Comparison of ENCODE assay signal across 10 cellular contexts in the genomic region with DNA sequence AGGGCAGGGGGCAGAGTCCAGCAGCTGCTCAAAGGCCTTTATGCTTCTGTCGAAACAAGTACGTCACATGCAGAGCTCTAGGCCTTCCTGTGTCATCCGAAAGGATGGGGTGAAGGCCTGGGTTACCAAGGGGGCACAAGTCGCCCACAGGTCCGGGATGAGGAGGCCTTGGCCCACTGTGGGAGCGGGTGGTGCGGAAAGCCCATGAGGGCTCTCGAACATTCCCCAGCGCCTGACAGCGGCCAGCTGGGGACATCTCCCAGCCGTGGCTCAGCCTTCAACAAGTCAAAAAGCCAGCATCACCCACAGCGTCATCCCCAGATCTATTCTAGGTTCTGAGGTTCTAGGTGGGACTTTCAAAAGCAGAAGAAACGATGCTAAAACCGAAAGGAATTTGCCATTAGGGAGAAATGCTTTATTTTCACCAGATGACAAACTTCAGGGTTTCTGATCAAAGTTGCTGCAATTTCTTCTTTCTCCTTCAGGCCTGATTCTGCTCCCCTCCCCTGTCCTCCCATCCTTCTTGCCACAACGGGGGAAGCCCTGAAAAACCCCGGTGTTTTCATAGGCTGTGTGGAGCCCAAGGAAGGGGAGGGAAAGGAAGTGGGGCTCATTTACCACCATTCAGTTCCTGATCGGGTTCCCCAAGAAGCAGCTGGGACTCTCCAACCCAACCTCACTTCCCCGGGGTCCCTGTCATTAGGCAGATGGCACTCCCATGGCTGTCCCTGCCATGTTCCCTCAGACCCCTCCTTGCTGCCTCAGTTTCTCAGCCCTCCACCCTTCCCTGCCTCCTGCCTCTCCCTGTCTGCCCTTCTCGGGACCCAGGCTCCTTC. TPM values are rescaled to one million over a fixed set of nuclear protein-coding genes. Genes with fewer than 3 reads are reported as not detected.
A peak's percentile ranks its signal among the peaks of the same experiment; 100 is the strongest.
DNase-seq lines count a peak whose midpoint lies in the region; ATAC-seq, FAIRE-seq and TF ChIP-seq lines count a peak whose summit lies in the region.
"Had no signal": no experiment of that assay in that cellular context is flagged by ENCODE, and none has a peak within 500 bp of the region (broad histone marks: within the 10 kb centered on the region; RNA-seq: fewer than 3 reads in every experiment).

No MANE protein-coding gene starts in this region.

- no peak overlapping the region for H3K4me3 ChIP-seq in CD4-positive, alpha-beta memory T cell (ENCODE audit: low read length in 2 of 2)
- H3K4me3 ChIP-seq: neural progenitor cell had no signal

- no peak overlapping the region for H3K27ac ChIP-seq in CD4-positive, alpha-beta memory T cell (ENCODE audit: low read depth, low read length)
- H3K27ac ChIP-seq: epithelial cell of prostate, neural progenitor cell had no signal

- peaks cover 0 to 26% (median 15%) of the 10 kb centered on the region in 8 donors for H3K9me3 Mint-ChIP-seq in CD4-positive, alpha-beta memory T cell
- peaks cover 16% of the 10 kb centered on the region for H3K9me3 Mint-ChIP-seq in activated naive CD8-positive, alpha-beta T cell treated with anti-CD3 and anti-CD28 coated beads for 36 hours

- H3K27me3 Mint-ChIP-seq in CD4-positive, alpha-beta memory T cell, result no peaks in the 10 kb centered on the region
- no peaks in the 10 kb centered on the region for H3K27me3 Mint-ChIP-seq in activated naive CD8-positive, alpha-beta T cell treated with anti-CD3 and anti-CD28 coated beads for 36 hours

- CTCF ChIA-PET in CD4-positive, alpha-beta memory T cell (lab: Charles Lee; ENCODE audit: partially characterized antibody), result no interaction called here

- TF ChIP-seq CTCF in D721Med (IDR thresholded peaks at IDR 0.05; ENCODE audit: insufficient read depth, missing control alignments), result no peak

- H3K4me3 Mint-ChIP-seq in CD4-positive, alpha-beta memory T cell, result peak overlapping the region in 5 of 8 donors; percentile 24 to 42 (median 32)
- no peak overlapping the region for H3K4me3 Mint-ChIP-seq in activated naive CD8-positive, alpha-beta T cell treated with anti-CD3 and anti-CD28 coated beads for 36 hours
- H3K4me3 Mint-ChIP-seq: neural progenitor cell had no signal

- peaks cover 28% of the 10 kb centered on the region for H3K4me1 ChIP-seq in CD4-positive, alpha-beta memory T cell (ENCODE audit: insufficient read depth, low read length)
- H3K4me1 ChIP-seq: neural progenitor cell had no signal

- peak overlapping the region in 4 of 7 donors; percentile 31 to 59 (median 38) for H3K27ac Mint-ChIP-seq in CD4-positive, alpha-beta memory T cell
- H3K27ac Mint-ChIP-seq in activated naive CD8-positive, alpha-beta T cell treated with anti-CD3 and anti-CD28 coated beads for 36 hours, result peak overlapping the region; percentile 11
- H3K27ac Mint-ChIP-seq: neural progenitor cell had no signal

- DNase-seq in CD4-positive, alpha-beta memory T cell, result peak in 1 of 5 donors; percentile 5
- peak; percentile 65 for DNase-seq in GM19238 (ENCODE audit: insufficient read length, low spot score)
- no peak for DNase-seq in activated naive CD8-positive, alpha-beta T cell treated with anti-CD3 and anti-CD28 coated beads for 36 hours
- no peak for DNase-seq in HPDE6-E6E7 (ENCODE audit: extremely low spot score)
- no peak for DNase-seq in effector CD8-positive, alpha-beta T cell (lab: John Stamatoyannopoulos, UW)
- DNase-seq in D721Med (ENCODE audit: insufficient read length, low spot score), result no peak

- POLR2A ChIA-PET in CD4-positive, alpha-beta memory T cell (lab: Charles Lee; ENCODE audit: partially characterized antibody), result no interaction called here

- peaks cover 0 to 6% of the 10 kb centered on the region in 2 donors for H3K9me3 ChIP-seq in CD4-positive, alpha-beta memory T cell (ENCODE audit: control insufficient read depth in 1 of 2, low read length in 2 of 2)

- no peak for FAIRE-seq in D721Med (lab: Jason Lieb, UNC)

- no peaks in the 10 kb centered on the region for H3K36me3 ChIP-seq in CD4-positive, alpha-beta memory T cell (ENCODE audit: insufficient read depth, low read length)
- H3K36me3 ChIP-seq: neural progenitor cell had no signal

- intact Hi-C loops in CD4-positive, alpha-beta memory T cell (cut with micrococcal nuclease), result no loop called here

- H3K4me1 Mint-ChIP-seq in CD4-positive, alpha-beta memory T cell, result peaks cover 13 to 45% (median 38%) of the 10 kb centered on the region in 4 donors
- peaks cover 15% of the 10 kb centered on the region for H3K4me1 Mint-ChIP-seq in activated naive CD8-positive, alpha-beta T cell treated with anti-CD3 and anti-CD28 coated beads for 36 hours

- H3K27me3 ChIP-seq in CD4-positive, alpha-beta memory T cell (ENCODE audit: insufficient read depth, low read length), result no peaks in the 10 kb centered on the region
- H3K27me3 ChIP-seq: neural progenitor cell had no signal

- peaks cover 9 to 40% of the 10 kb centered on the region in 2 donors for H3K36me3 Mint-ChIP-seq in CD4-positive, alpha-beta memory T cell
- peaks cover 38% of the 10 kb centered on the region for H3K36me3 Mint-ChIP-seq in activated naive CD8-positive, alpha-beta T cell treated with anti-CD3 and anti-CD28 coated beads for 36 hours

- peak; percentile 35 for ATAC-seq in HG03025 (IDR thresholded peaks at IDR 0.05; ENCODE audit: low FRiP score, unreplicated experiment)
- no peak for ATAC-seq in esophagus mucosa

RNA-seq across cellular contexts. Expression of a gene that starts 17.6 kb away (rescaled TPM):
- 10 to 100 TPM; 11.0 to 11.8 TPM for total RNA-seq in CD4-positive, alpha-beta memory T cell
- polyA plus RNA-seq in CD4-positive, alpha-beta memory T cell, result 1 to 10 TPM; 4.1 to 5.7 TPM
- total RNA-seq in activated naive CD8-positive, alpha-beta T cell treated with anti-CD3 and anti-CD28 coated beads for 36 hours, result 1 to 10 TPM; 4.6 to 4.7 TPM
- total RNA-seq in esophagus mucosa, result 3.8 TPM
